8 cellular contexts compared by ENCODE assay signal in genomic region chr17:76265624-76266243, GRCh38. TPM values are rescaled to one million over a fixed set of nuclear protein-coding genes. Genes with fewer than 3 reads are reported as not detected.
DNase-seq lines count a peak whose midpoint lies in the region; ATAC-seq, FAIRE-seq and TF ChIP-seq lines count a peak whose summit lies in the region.

No MANE protein-coding gene starts in this region.

- no peak for TF ChIP-seq CTCF in foreskin keratinocyte (conservative IDR thresholded peaks at IDR 0.05)

- FAIRE-seq in frontal cortex (lab: Jason Lieb, UNC) = no peak

- H3K79me1 ChIP-seq in neuronal stem cell (ENCODE audit: low read depth, low read length) = peaks cover 12% of the 10 kb centered on the region

- H2BK120ac ChIP-seq in neuronal stem cell (ENCODE audit: low read depth, low read length) = no peak overlapping the region

- peaks cover 5 to 42% of the 10 kb centered on the region in 2 donors for H3K36me3 ChIP-seq in neuronal stem cell (replicated peaks in 1 of 2; ENCODE audit: control insufficient read depth in 2 of 2, insufficient read depth in 2 of 2, low read length in 2 of 2)

- H3K18ac ChIP-seq in neuronal stem cell (ENCODE audit: low read length) = peak overlapping the region; percentile 94

- peak overlapping the region; percentile 1 for H2BK5ac ChIP-seq in neuronal stem cell (ENCODE audit: low read length)

- DNase-seq in NCI-H524 (lab: John Stamatoyannopoulos, UW) (peak; percentile 25 to 50), NCI-H524 treated with DMSO at 0.1 percent for 48 hours (lab: John Stamatoyannopoulos, UW) (no peak), NCI-H774 (lab: John Stamatoyannopoulos, UW) (peak; percentile 58), activated gamma-delta T cell (lab: John Stamatoyannopoulos, UW) (peak; percentile 52), foreskin keratinocyte (no peak), neuronal stem cell (ENCODE audit: low spot score) (peak; percentile 55), frontal cortex (ENCODE audit: low spot score in 2 of 2) (no peak), GDM1 (lab: John Stamatoyannopoulos, UW) (no peak)

- no peak for ATAC-seq in foreskin keratinocyte

- WGBS in neuronal stem cell (ENCODE audit: extremely low coverage in 2 of 2, insufficient read length in 2 of 2, insufficient replicate concordance in 1 of 2), 2 donors = no CpG with 5 or more reads among the region's 76 CpGs

- no peak overlapping the region for H2BK12ac ChIP-seq in neuronal stem cell (ENCODE audit: low read length)

- H3K4me1 ChIP-seq in foreskin keratinocyte (peaks cover 26% of the 10 kb centered on the region), neuronal stem cell (ENCODE audit: control insufficient read depth in 2 of 2, insufficient read depth in 1 of 2, low read depth in 1 of 2, low read length in 2 of 2) (peaks cover 19 to 36% of the 10 kb centered on the region in 2 donors)

- H2AK5ac ChIP-seq in neuronal stem cell (ENCODE audit: low read depth, low read length) = peak overlapping the region; percentile 73

- H3K4ac ChIP-seq in neuronal stem cell (ENCODE audit: low read length) = no peak overlapping the region

- H3K27ac ChIP-seq in foreskin keratinocyte (peak overlapping the region; percentile 85), neuronal stem cell (replicated peaks; ENCODE audit: low read length) (no peak overlapping the region)

- H3K14ac ChIP-seq in neuronal stem cell (ENCODE audit: low read length) = no peak overlapping the region

- H3K27me3 ChIP-seq in foreskin keratinocyte = no peaks in the 10 kb centered on the region
- H3K27me3 ChIP-seq in neuronal stem cell (ENCODE audit: control insufficient read depth in 3 of 3, insufficient read depth in 3 of 3, low read depth in 1 of 3, low read length in 3 of 3) = no peaks in the 10 kb centered on the region

- peak overlapping the region; percentile 52 for H3K4me2 ChIP-seq in neuronal stem cell (ENCODE audit: insufficient read depth, low read length, poor library complexity, severe bottlenecking)

- H3K23ac ChIP-seq in neuronal stem cell (ENCODE audit: low read depth, low read length, poor library complexity) = peak overlapping the region; percentile 14

- H3K9me3 ChIP-seq in neuronal stem cell (replicated peaks in 1 of 2; ENCODE audit: control insufficient read depth in 2 of 2, insufficient read depth in 1 of 2, low read depth in 1 of 2, low read length in 2 of 2) = peaks cover 0 to 1% of the 10 kb centered on the region in 2 donors

- H4K91ac ChIP-seq in neuronal stem cell (ENCODE audit: low read depth, low read length, poor library complexity) = no peak overlapping the region

- no peak overlapping the region for H4K8ac ChIP-seq in neuronal stem cell (ENCODE audit: low read depth, low read length)

- peak overlapping the region; percentile 61 for H2AFZ ChIP-seq in neuronal stem cell (ENCODE audit: low read length)

- H3K4me3 ChIP-seq in neuronal stem cell (ENCODE audit: low read length in 2 of 2) = peak overlapping the region; percentile 70 to 98

- peak overlapping the region; percentile 93 for H3K9ac ChIP-seq in neuronal stem cell (ENCODE audit: low read depth, low read length, poor library complexity)

- H2BK15ac ChIP-seq in neuronal stem cell (ENCODE audit: low read length) = no peak overlapping the region

RNA-seq across cellular contexts. Expression of gene UBALD2, which starts 0.6 kb away (rescaled TPM):
- total RNA-seq in foreskin keratinocyte = 40.8 and 47.1 TPM in 2 replicates
- polyA plus RNA-seq in foreskin keratinocyte = 85.6 and 89.8 TPM in 2 replicates
- 43.3 TPM for polyA plus RNA-seq in neuronal stem cell (2013, experiment 1 of 2)
- polyA plus RNA-seq in neuronal stem cell (2013, experiment 2 of 2) = 46.8 TPM
- 3.3 TPM for total RNA-seq in frontal cortex

RNA-seq across cellular contexts. Expression of gene RNF157, which starts 25.4 kb away (rescaled TPM):
- total RNA-seq in foreskin keratinocyte (not detected in 2 replicates), frontal cortex (18.3 TPM)
- polyA plus RNA-seq in foreskin keratinocyte = 0.01 TPM in 1 of 2 replicates, not detected in the other
- 28.7 TPM for polyA plus RNA-seq in neuronal stem cell (2013, experiment 1 of 2)
- 29.6 TPM for polyA plus RNA-seq in neuronal stem cell (2013, experiment 2 of 2)

RNA-seq across cellular contexts. Expression of gene QRICH2, which starts 42.3 kb away (rescaled TPM):
- total RNA-seq in foreskin keratinocyte = 1.5 and 2.1 TPM in 2 replicates
- 1.0 and 1.8 TPM in 2 replicates for polyA plus RNA-seq in foreskin keratinocyte
- 1.8 TPM for polyA plus RNA-seq in neuronal stem cell (2013, experiment 1 of 2)
- polyA plus RNA-seq in neuronal stem cell (2013, experiment 2 of 2) = 1.6 TPM
- 6.9 TPM for total RNA-seq in frontal cortex

Comparison
In these comparisons a context has a peak if more than half of its experiments do, and no peak if none do; other contexts are left out.
1. DNase-seq: peak in NCI-H524 (2 of 2), NCI-H774 (single experiment), activated gamma-delta T cell (single experiment) and neuronal stem cell (single experiment); none in NCI-H524 treated with DMSO at 0.1 percent for 48 hours (single experiment), foreskin keratinocyte (0 of 2), frontal cortex (0 of 2) and GDM1 (single experiment).
2. RNA of gene RNF157, which starts 25.4 kb away (total RNA-seq): 18.3 TPM in frontal cortex (single experiment); not detected in foreskin keratinocyte; every median in the first group is over 10 times any median in the second.